8 cellular contexts compared by ENCODE assay signal in the genomic region with DNA sequence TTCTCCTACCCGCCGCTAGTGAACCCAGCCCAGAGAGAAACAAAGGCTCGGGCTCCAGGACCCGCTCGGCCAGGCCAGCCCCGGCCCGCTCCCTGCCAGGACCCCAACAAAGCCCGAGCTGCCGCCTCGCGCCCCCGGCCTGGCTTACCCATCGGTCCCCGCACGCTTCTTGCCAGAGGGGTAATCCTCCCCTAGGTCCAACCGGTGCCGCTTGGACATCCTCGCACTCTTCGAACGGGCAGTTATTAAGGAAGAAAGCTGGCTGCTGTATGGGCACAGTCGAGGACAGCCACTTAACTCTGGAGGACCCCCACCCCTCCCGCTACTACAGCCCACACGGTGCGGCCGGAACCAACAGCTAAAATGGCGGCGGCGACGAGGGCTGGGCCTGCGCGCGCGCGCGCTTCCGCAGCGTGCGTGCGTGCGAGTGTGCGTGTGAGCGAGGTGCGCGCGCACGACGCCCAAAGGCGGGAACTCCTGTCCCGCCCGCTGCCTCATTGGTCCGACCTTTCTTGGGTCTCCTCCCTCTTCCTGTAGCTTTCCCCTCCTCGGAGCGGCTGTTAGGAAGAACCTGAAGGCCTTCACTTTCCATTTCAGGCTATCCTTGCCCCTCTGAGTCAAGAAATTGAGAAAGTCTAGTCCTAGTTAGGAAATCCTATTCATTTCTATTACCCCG. TPM values are rescaled to one million over a fixed set of nuclear protein-coding genes. Genes with fewer than 3 reads are reported as not detected.
DNase-seq lines count a peak whose midpoint lies in the region; ATAC-seq, FAIRE-seq and TF ChIP-seq lines count a peak whose summit lies in the region.

A gene (minus strand): TSS at position 380 of the 676 bp plus-strand sequence. CDS start 161 bp downstream, at position 219.

- no peaks in the 10 kb centered on the region for H3K36me3 Mint-ChIP-seq in natural killer cell

- H3K4me1 Mint-ChIP-seq in natural killer cell: peaks cover 37 to 40% of the 10 kb centered on the region in 2 donors

- H3K4me3 Mint-ChIP-seq in natural killer cell: peak within 1 kb of the TSS; percentile 99

- ATAC-seq in natural killer cell: peak; percentile 92 to 98 (median 95)

- peak within 1 kb of the TSS; percentile 95 for H3K4me2 ChIP-seq in Loucy (ENCODE audit: low read depth, low read length, poor library complexity, severe bottlenecking)

- peaks cover 51% of the 10 kb centered on the region for H3K79me2 ChIP-seq in Loucy (ENCODE audit: insufficient read depth, low read length)

- intact Hi-C loops in natural killer cell (cut with micrococcal nuclease): loop anchor here (5.0 kb wide), 2 partner anchors 112 to 793 kb away; a partner anchor contains a TSS

- H3K9ac ChIP-seq in Loucy (ENCODE audit: low read depth, low read length, poor library complexity, severe bottlenecking): peak within 1 kb of the TSS; percentile 99

- peak within 1 kb of the TSS; percentile 88 for H3K4me3 ChIP-seq in Loucy (ENCODE audit: low read length, poor library complexity, severe bottlenecking)

- no peaks in the 10 kb centered on the region for H3F3A ChIP-seq in Loucy (ENCODE audit: low read depth)

- no peaks in the 10 kb centered on the region for H3K9me3 ChIP-seq in Loucy (ENCODE audit: insufficient read depth, low read depth, low read length)

- H2AFZ ChIP-seq in Loucy (ENCODE audit: low read length): peak within 1 kb of the TSS; percentile 83

- TF ChIP-seq CTCF in Loucy (conservative IDR thresholded peaks at IDR 0.05; ENCODE audit: low read length) (no peak), natural killer cell (IDR thresholded peaks at IDR 0.05) (no peak)

- peaks cover 16% of the 10 kb centered on the region for H3K4me1 ChIP-seq in Loucy (ENCODE audit: insufficient read depth, low read length, poor library complexity, severe bottlenecking)

- peak; percentile 99 for DNase-seq in ELF-1 (ENCODE audit: low read depth, low spot score)
- peak; percentile 86 for DNase-seq in H54 (ENCODE audit: insufficient read length, low spot score)
- DNase-seq in activated effector memory CD4-positive, alpha-beta T cell treated with Interleukin-2 at 50 U/mL for 16 hours: peak; percentile 89
- DNase-seq in fibroblast of peridontal ligament (ENCODE audit: extremely low read depth): peak; percentile 96
- DNase-seq in natural killer cell: peak; percentile 90
- DNase-seq in stimulated activated naive CD4-positive, alpha-beta T cell treated with Interleukin-2 at 50 U/mL for 16 hours (lab: John Stamatoyannopoulos, UW): peak; percentile 90

- H3K27ac Mint-ChIP-seq in natural killer cell: peak within 1 kb of the TSS; percentile 94 to 97

- H3K27me3 ChIP-seq in Loucy (ENCODE audit: insufficient read depth, low read length, poor library complexity, severe bottlenecking): peaks cover 7% of the 10 kb centered on the region

- no peaks in the 10 kb centered on the region for H3K27me3 Mint-ChIP-seq in natural killer cell (ENCODE audit: low read depth in 2 of 2)

- TF ChIP-seq POLR2A in H54 (IDR thresholded peaks at IDR 0.05; ENCODE audit: low read depth, low read length) (peak; percentile 70), Raji (IDR thresholded peaks at IDR 0.05; ENCODE audit: insufficient read depth, low read depth, low read length) (peak; percentile 90)

- H3K9me2 ChIP-seq in Loucy (replicated peaks; ENCODE audit: low read depth, low read length): no peaks in the 10 kb centered on the region

- H4K20me1 ChIP-seq in Loucy (ENCODE audit: insufficient read depth, low read length, poor library complexity, severe bottlenecking): peaks cover 49% of the 10 kb centered on the region

- H3K36me3 ChIP-seq in Loucy (ENCODE audit: insufficient read depth, low read length): no peaks in the 10 kb centered on the region

- no peaks in the 10 kb centered on the region for H3K9me3 Mint-ChIP-seq in natural killer cell

- peak; percentile 91 for FAIRE-seq in H54 (lab: Jason Lieb, UNC)

RNA-seq across cellular contexts. Expression of the gene that starts here (rescaled TPM):
- 100 to 1,000 TPM; 174 to 180 (median 179) TPM for total RNA-seq in natural killer cell

Comparison
In these comparisons a context has a peak if more than half of its experiments do, and no peak if none do; other contexts are left out.
1. Peak in every context shown above with its lines: DNase-seq, ATAC-seq and H3K4me3 ChIP-seq.